ENCODE assay signal across 36 cellular contexts in genomic region chr4:73383452-73383851, GRCh38. TPM values are rescaled to one million over a fixed set of nuclear protein-coding genes. Genes with fewer than 3 reads are reported as not detected.
"Had no signal": no experiment of that assay in that cellular context is flagged by ENCODE, and none has a peak within 500 bp of the region (broad histone marks: within the 10 kb centered on the region; RNA-seq: fewer than 3 reads in every experiment).

No MANE protein-coding gene starts in this region.

- H3K9me3 ChIP-seq: neutrophil, psoas muscle, spleen, suprapubic skin, testis, tibial artery, transverse colon, upper lobe of right lung, uterus had no signal

- H3K27me3 Mint-ChIP-seq: natural killer cell treated with Interleukin-12 subunit alpha and Interleukin-12 subunit beta and Interleukin-15 and Interleukin-18, amount 100 ng/mL, for 72 hours; progenitor cell of endocrine pancreas; stimulated activated memory B cell treated with anti-CD40 and anti-IgM and Interleukin-4, amounts not matched to agents 10 μg/mL and 1 μg/mL and 100 μg/mL, for 72 hours; stimulated activated naive CD8-positive, alpha-beta T cell treated with anti-CD3 and anti-CD28 coated beads, Interleukin-15, amount 100 ng/mL, for 72 hours; type B pancreatic cell had no signal

- H3K4me1 ChIP-seq: parathyroid adenoma, psoas muscle, spleen, suprapubic skin, testis, tibial artery, transverse colon, upper lobe of right lung, uterus had no signal

- H3K27me3 ChIP-seq: neutrophil, spleen, suprapubic skin, testis, tibial artery, transverse colon, upper lobe of right lung, uterus had no signal

- H3K9ac ChIP-seq: parathyroid adenoma had no signal

- H3K36me3 Mint-ChIP-seq: stimulated activated memory B cell treated with anti-CD40 and anti-IgM and Interleukin-4, amounts not matched to agents 10 μg/mL and 1 μg/mL and 100 μg/mL, for 72 hours; type B pancreatic cell had no signal

- ATAC-seq: naive thymus-derived CD8-positive, alpha-beta T cell; natural killer cell treated with Interleukin-12 subunit alpha and Interleukin-12 subunit beta and Interleukin-15 and Interleukin-18, amount 100 ng/mL, for 72 hours; psoas muscle; right cardiac atrium; sciatic nerve; stimulated activated memory B cell treated with anti-CD40 and anti-IgM and Interleukin-4, amounts not matched to agents 10 μg/mL and 1 μg/mL and 100 μg/mL, for 72 hours; stimulated activated naive CD8-positive, alpha-beta T cell treated with anti-CD3 and anti-CD28 coated beads, Interleukin-15, amount 100 ng/mL, for 72 hours; stimulated activated naive CD8-positive, alpha-beta T cell treated with anti-CD3 and anti-CD28 coated beads, Interleukin-15, Interleukin-2, amounts not matched to agents 100 U/mL and 50 U/mL, for 24 hours; upper lobe of right lung had no signal

- H3K27ac Mint-ChIP-seq: naive thymus-derived CD8-positive, alpha-beta T cell; natural killer cell treated with Interleukin-12 subunit alpha and Interleukin-12 subunit beta and Interleukin-15 and Interleukin-18, amount 100 ng/mL, for 72 hours; nephron progenitor cell; progenitor cell of endocrine pancreas; stimulated activated memory B cell treated with anti-CD40 and anti-IgM and Interleukin-4, amounts not matched to agents 10 μg/mL and 1 μg/mL and 100 μg/mL, for 72 hours; stimulated activated naive CD8-positive, alpha-beta T cell treated with anti-CD3 and anti-CD28 coated beads, Interleukin-15, amount 100 ng/mL, for 72 hours; type B pancreatic cell had no signal

- H3K4me3 Mint-ChIP-seq: naive thymus-derived CD8-positive, alpha-beta T cell; natural killer cell treated with Interleukin-12 subunit alpha and Interleukin-12 subunit beta and Interleukin-15 and Interleukin-18, amount 100 ng/mL, for 72 hours; nephron progenitor cell; neural crest cell; stimulated activated memory B cell treated with anti-CD40 and anti-IgM and Interleukin-4, amounts not matched to agents 10 μg/mL and 1 μg/mL and 100 μg/mL, for 72 hours; stimulated activated naive CD8-positive, alpha-beta T cell treated with anti-CD3 and anti-CD28 coated beads, Interleukin-15, amount 100 ng/mL, for 72 hours; type B pancreatic cell had no signal

- H3K36me3 ChIP-seq: neutrophil, spleen, suprapubic skin, tibial artery, transverse colon, upper lobe of right lung, uterus had no signal

- H3K4me1 Mint-ChIP-seq: naive thymus-derived CD8-positive, alpha-beta T cell; nephron progenitor cell; neural crest cell; stimulated activated memory B cell treated with anti-CD40 and anti-IgM and Interleukin-4, amounts not matched to agents 10 μg/mL and 1 μg/mL and 100 μg/mL, for 72 hours; stimulated activated naive CD8-positive, alpha-beta T cell treated with anti-CD3 and anti-CD28 coated beads, Interleukin-15, amount 100 ng/mL, for 72 hours had no signal

- H2AFZ ChIP-seq: parathyroid adenoma had no signal

- H3K4me2 ChIP-seq: smooth muscle cell had no signal

- H3K4me3 ChIP-seq: psoas muscle, skin epidermis, smooth muscle cell, spleen, suprapubic skin, testis, tibial artery, transverse colon, upper lobe of right lung, uterus had no signal

- H3K27ac ChIP-seq: neutrophil, parathyroid adenoma, psoas muscle, skin epidermis, spleen, suprapubic skin, testis, tibial artery, transverse colon, upper lobe of right lung, uterus had no signal

- H3K79me2 ChIP-seq: parathyroid adenoma had no signal

- H3K9me3 Mint-ChIP-seq: nephron progenitor cell, type B pancreatic cell had no signal

- DNase-seq: naive thymus-derived CD8-positive, alpha-beta T cell; nephron progenitor cell; nucleus accumbens; posterior cingulate gyrus; psoas muscle; right cardiac atrium; spleen; stimulated activated CD4-positive, alpha-beta T cell treated with anti-CD3 and anti-CD28 coated beads, Interleukin-12 subunit alpha, Interleukin-12 subunit beta, amount 100 ng/mL, for 4 hours; stimulated activated CD4-positive, alpha-beta T cell treated with anti-CD3 and anti-CD28 coated beads, Interleukin-1b, Interleukin-23, amount 100 ng/mL, for 48 hours; stimulated activated CD4-positive, alpha-beta T cell treated with anti-CD3 and anti-CD28 coated beads, Interleukin-4, amount 100 ng/mL, for 1 hour; stimulated activated CD4-positive, alpha-beta T cell treated with anti-CD3 and anti-CD28 coated beads, Interleukin-4, amount 100 ng/mL, for 4 hours; stimulated activated CD8-positive, alpha-beta memory T cell treated with anti-CD3 and anti-CD28 coated beads, Interleukin-4, amount 100 ng/mL, for 48 hours; stimulated activated naive CD4-positive, alpha-beta T cell; stimulated activated naive CD8-positive, alpha-beta T cell treated with anti-CD3 and anti-CD28 coated beads, Interleukin-15, amount 100 ng/mL, for 72 hours; stimulated activated naive CD8-positive, alpha-beta T cell treated with anti-CD3 and anti-CD28 coated beads, Interleukin-15, Interleukin-2, amounts not matched to agents 100 U/mL and 50 U/mL, for 24 hours; substantia nigra; tibial artery; transverse colon; upper lobe of right lung; uterus had no signal

RNA-seq across cellular contexts. Expression of gene ALB, which starts 20.6 kb away (rescaled TPM):
- total RNA-seq: natural killer cell treated with Interleukin-12 subunit alpha and Interleukin-12 subunit beta and Interleukin-15 and Interleukin-18, amount 100 ng/mL, for 72 hours; osteocyte; renal cortical epithelial cell had no signal
- polyA plus RNA-seq: naive thymus-derived CD8-positive, alpha-beta T cell; psoas muscle had no signal

RNA-seq across cellular contexts. Expression of gene AFP, which starts 52.6 kb away (rescaled TPM):
- total RNA-seq: naive thymus-derived CD8-positive, alpha-beta T cell; natural killer cell treated with Interleukin-12 subunit alpha and Interleukin-12 subunit beta and Interleukin-15 and Interleukin-18, amount 100 ng/mL, for 72 hours; neural crest cell; omental fat pad; osteocyte; psoas muscle; right cardiac atrium; sciatic nerve; spleen; suprapubic skin; testis; transverse colon; upper lobe of right lung; urinary bladder; uterus had no signal
- polyA plus RNA-seq: naive thymus-derived CD8-positive, alpha-beta T cell; psoas muscle; right cardiac atrium; spleen; urinary bladder had no signal
